Comparison of ENCODE assay signal across 1 cellular context in genomic region chrX:131264053-131264452, GRCh38.
TF ChIP-seq lines count a peak whose summit lies in the region.

No MANE protein-coding gene starts in this region.

TF ChIP-seq in GM23338, 12 proteins besides CTCF, POLR2A, EP300 and RAD21 (continued from another document):
- TF ChIP-seq REST (IDR thresholded peaks at IDR 0.05; ENCODE audit: unreplicated experiment) (no peak), ZNF114 (CRISPR knock-in tag; IDR thresholded peaks at IDR 0.05) (no peak), ETS1 (IDR thresholded peaks at IDR 0.05) (no peak), ZNF462 (CRISPR knock-in tag; IDR thresholded peaks at IDR 0.05) (no peak), ZNF331 (CRISPR knock-in tag; IDR thresholded peaks at IDR 0.05; ENCODE audit: low read depth) (no peak), POLR2AphosphoS5 (IDR thresholded peaks at IDR 0.05; ENCODE audit: low read depth) (no peak), NANOG (IDR thresholded peaks at IDR 0.05; ENCODE audit: borderline replicate concordance) (no peak), EZH2 (IDR thresholded peaks at IDR 0.05; ENCODE audit: low read depth, unreplicated experiment) (no peak)
